In genomic region chr6:105210932-105211531, GRCh38 we compare ENCODE assay signal across 19 cellular contexts. TPM values are rescaled to one million over a fixed set of nuclear protein-coding genes. Genes with fewer than 3 reads are reported as not detected.
DNase-seq lines count a peak whose midpoint lies in the region; ATAC-seq, FAIRE-seq and TF ChIP-seq lines count a peak whose summit lies in the region.
"Had no signal": no experiment of that assay in that cellular context is flagged by ENCODE, and none has a peak within 500 bp of the region (broad histone marks: within the 10 kb centered on the region; RNA-seq: fewer than 3 reads in every experiment).

No MANE protein-coding gene starts in this region.

- H3K36me3 ChIP-seq in ACC112 (ENCODE audit: insufficient read depth, low read length) (no peaks in the 10 kb centered on the region), HEK293 (ENCODE audit: control insufficient read depth in 2 of 2, insufficient read depth in 1 of 2, low read length in 2 of 2) (no peaks in the 10 kb centered on the region), endothelial cell of umbilical vein (ENCODE audit: control insufficient read depth in 2 of 2, extremely low read depth in 1 of 2, insufficient read depth in 2 of 2, low read length in 2 of 2) (no peaks in the 10 kb centered on the region)
- H3K36me3 ChIP-seq: SJCRH30 had no signal

- H2AFZ ChIP-seq in ACC112 (ENCODE audit: low read length, unreplicated experiment) (peak overlapping the region; percentile 65), endothelial cell of umbilical vein (ENCODE audit: low read depth, low read length) (no peak overlapping the region)

- no TSS peak for BruUV-seq in endothelial cell of umbilical vein (replicated peaks; lab: Mats Ljungman, UMichigan)

- POLR2A ChIA-PET in HEK293 (lab: Yijun Ruan, JAX) (interaction anchor here (0.7 kb wide), 1 partner anchor 1494 kb away, joined by 4 read pairs; no protein-coding TSS in a partner anchor), endothelial cell of umbilical vein (lab: Charles Lee) (no interaction called here)

- intact Hi-C loops in endothelial cell of umbilical vein (cut with micrococcal nuclease) = loop anchor here (2.0 kb wide), 1 partner anchor 26 kb away; no protein-coding TSS in a partner anchor

- H3K4me1 ChIP-seq in ACC112 (ENCODE audit: control insufficient read depth, insufficient read depth, low read length, unreplicated experiment) (peaks cover 36% of the 10 kb centered on the region), HEK293 (ENCODE audit: control insufficient read depth, insufficient read depth, low read length) (peaks cover 31% of the 10 kb centered on the region), endothelial cell of umbilical vein (ENCODE audit: control insufficient read depth, extremely low read depth, insufficient read depth, low read length) (peaks cover 28% of the 10 kb centered on the region)
- H3K4me1 ChIP-seq: Caco-2 had no signal

- no peaks in the 10 kb centered on the region for H3K9me1 ChIP-seq in endothelial cell of umbilical vein (replicated peaks; ENCODE audit: control insufficient read depth, extremely low read depth, insufficient read depth, low read length)

- H3K27ac ChIP-seq in ACC112 (ENCODE audit: low read depth, low read length) = peak overlapping the region; percentile 65; the same call in 1 of the 2 replicates
- H3K27ac ChIP-seq in HEK293 (ENCODE audit: extremely low read depth, low read depth, low read length) = no peak overlapping the region
- H3K27ac ChIP-seq in endothelial cell of umbilical vein (ENCODE audit: insufficient read depth, low read depth, low read length) = no peak overlapping the region

- peak; percentile 28 for DNase-seq in NCI-H774 (lab: John Stamatoyannopoulos, UW)
- peak; percentile 5 for DNase-seq in endothelial cell of umbilical vein (ENCODE audit: low read depth, low spot score)
- no peak for DNase-seq in NCI-H1105 treated with DMSO at 0.1 percent for 48 hours (lab: John Stamatoyannopoulos, UW)
- DNase-seq: AML-193, Caco-2, Karpas-422, NCI-H1436, NCI-H2081, NCI-H345 had no signal

- H4K20me1 ChIP-seq in endothelial cell of umbilical vein (replicated peaks; ENCODE audit: control insufficient read depth, extremely low read depth, insufficient read depth, low read length) = no peaks in the 10 kb centered on the region

- no peak for TF ChIP-seq CTCF in HEK293 (tag by site-specific recombination; IDR thresholded peaks at IDR 0.05)
- no peak for TF ChIP-seq CTCF in endothelial cell of umbilical vein (IDR thresholded peaks at IDR 0.05; ENCODE audit: extremely low read depth in 1 of 2, insufficient read depth in 1 of 2, low read depth in 1 of 2, low read length in 2 of 2)

- no peak for FAIRE-seq in endothelial cell of umbilical vein (lab: Jason Lieb, UNC)
- FAIRE-seq: GM12891, HepG2, RCC 7860 had no signal

- peak overlapping the region; percentile 10 for H3K4me2 ChIP-seq in endothelial cell of umbilical vein (ENCODE audit: insufficient read depth, low read length)
- H3K4me2 ChIP-seq: GM23338 had no signal

- no peak overlapping the region for H3K4me3 ChIP-seq in ACC112 (ENCODE audit: low read depth, low read length)
- H3K4me3 ChIP-seq in HEK293 (ENCODE audit: low read depth, low read length) = no peak overlapping the region
- no peak overlapping the region for H3K4me3 ChIP-seq in endothelial cell of umbilical vein (replicated peaks in 1 of 3; ENCODE audit: insufficient read depth in 1 of 3, low read depth in 1 of 3, low read length in 3 of 3)
- H3K4me3 ChIP-seq: GM23338, SJCRH30 had no signal

- H3K9ac ChIP-seq in endothelial cell of umbilical vein (replicated peaks; ENCODE audit: extremely low read depth, insufficient read depth, low read length) = no peak overlapping the region

- dilution Hi-C loops in endothelial cell of umbilical vein (cut with MboI; ENCODE audit: extremely low pct_ligation_motif_present, low sequenced_read_pairs) = no loop called here

- ATAC-seq in GM18502 (IDR thresholded peaks at IDR 0.05; ENCODE audit: poor library complexity, unreplicated experiment) (no peak), GM19324 (IDR thresholded peaks at IDR 0.05; ENCODE audit: low FRiP score, unreplicated experiment) (no peak), HG03565 (IDR thresholded peaks at IDR 0.05; ENCODE audit: unreplicated experiment) (no peak)
- ATAC-seq: GM23338 had no signal

- H3K27me3 ChIP-seq in ACC112 (ENCODE audit: insufficient read depth, low read length) = no peaks in the 10 kb centered on the region
- no peaks in the 10 kb centered on the region for H3K27me3 ChIP-seq in endothelial cell of umbilical vein (ENCODE audit: control insufficient read depth in 2 of 2, insufficient read depth in 2 of 2, low read length in 2 of 2)
- H3K27me3 ChIP-seq: SJCRH30 had no signal

- CTCF ChIA-PET in HEK293 (lab: Yijun Ruan, JAX) (interaction anchor here (0.7 to 1.8 kb wide), 3 partner anchors 16 to 270 kb away, joined by 4 to 6 read pairs (median 5); no protein-coding TSS in a partner anchor), endothelial cell of umbilical vein (lab: Charles Lee) (interaction anchor here (1.0 to 2.6 kb wide), 5 partner anchors 19 to 74 kb away, joined by 3 to 9 read pairs (median 4); a partner anchor contains a TSS)

- no peak for TF ChIP-seq POLR2A in endothelial cell of umbilical vein (IDR thresholded peaks at IDR 0.05; ENCODE audit: low read depth, low read length)

- H3K79me2 ChIP-seq in ACC112 (ENCODE audit: control insufficient read depth, insufficient read depth, low read length, unreplicated experiment) = no peaks in the 10 kb centered on the region
- no peaks in the 10 kb centered on the region for H3K79me2 ChIP-seq in endothelial cell of umbilical vein (ENCODE audit: control insufficient read depth, insufficient read depth, low read length)

- H3K9me3 ChIP-seq in HEK293 (ENCODE audit: control insufficient read depth, insufficient read depth, low read depth, low read length) = no peaks in the 10 kb centered on the region
- no peaks in the 10 kb centered on the region for H3K9me3 ChIP-seq in endothelial cell of umbilical vein (replicated peaks; ENCODE audit: control insufficient read depth, insufficient read depth, low read length)
- H3K9me3 ChIP-seq: Caco-2, SJCRH30 had no signal

TF ChIP-seq in HEK293, 187 proteins besides CTCF, POLR2A, EP300 and RAD21 (continues in another document):
- peak; percentile 99 for TF ChIP-seq BCL6B (tag by site-specific recombination; IDR thresholded peaks at IDR 0.05)
- no peak for TF ChIP-seq ZNF24 (tag by site-specific recombination; IDR thresholded peaks at IDR 0.05)
- TF ChIP-seq KLF10 (tag by site-specific recombination; IDR thresholded peaks at IDR 0.05) = peak; percentile 17; the same call in 1 of the 2 replicates
- peak; percentile 39; the same call in 1 of the 2 replicates for TF ChIP-seq IKZF3 (tag by site-specific recombination; IDR thresholded peaks at IDR 0.05)
- TF ChIP-seq FEZF1 (tag by site-specific recombination; IDR thresholded peaks at IDR 0.05) = peak; percentile 61
- peak; percentile 72; the same call in 1 of the 2 replicates for TF ChIP-seq BCL11A (tag by site-specific recombination; IDR thresholded peaks at IDR 0.05; ENCODE audit: low read depth)
- TF ChIP-seq OVOL3 (tag by site-specific recombination; IDR thresholded peaks at IDR 0.05) = peak; percentile 86; the same call in 1 of the 2 replicates
- 0 out of 2 replicates have a peak, but pooled peaks have one; percentile 23 for TF ChIP-seq ZBTB20 (tag by site-specific recombination; IDR thresholded peaks at IDR 0.05)

TF ChIP-seq in endothelial cell of umbilical vein, 7 proteins besides CTCF, POLR2A, EP300 and RAD21:
- TF ChIP-seq JUN (IDR thresholded peaks at IDR 0.05; ENCODE audit: borderline replicate concordance, insufficient read depth, insufficient read length, low read depth) (no peak), GATA2 (IDR thresholded peaks at IDR 0.05; ENCODE audit: insufficient read depth, insufficient read length, low read depth, low read length) (peak; percentile 29), EZH2 (IDR thresholded peaks at IDR 0.05; ENCODE audit: borderline replicate concordance, low read depth, low read length, severe bottlenecking) (no peak)
TF ChIP-seq in endothelial cell of umbilical vein: peak in this region for 1.

RNA-seq across cellular contexts. Expression of gene POPDC3, which starts 31.2 kb away (rescaled TPM):
- total RNA-seq in endothelial cell of umbilical vein = 1.7 and 3.1 TPM in 2 replicates
- 1.6 TPM in 2 replicates for polyA plus RNA-seq in endothelial cell of umbilical vein
- 0.92 and 1.3 TPM in 2 replicates for polyA plus RNA-seq in endothelial cell of umbilical vein (2011; cell fraction: cytosol; rRNA removed)
- 1.1 and 2.0 TPM in 2 replicates for polyA plus RNA-seq in endothelial cell of umbilical vein (2011; cell fraction: nucleus; rRNA removed)
- polyA plus RNA-seq in endothelial cell of umbilical vein (2012) = 4.0 and 4.1 TPM in 2 replicates
- 0.38 TPM in 1 of 2 replicates, not detected in the other for polyA minus RNA-seq in endothelial cell of umbilical vein
- polyA minus RNA-seq in endothelial cell of umbilical vein (2011; cell fraction: cytosol; rRNA and poly(A)+ RNA removed) = 0.82 TPM
- polyA minus RNA-seq in endothelial cell of umbilical vein (2011; cell fraction: nucleus; rRNA and poly(A)+ RNA removed) = not detected in 2 replicates
